ENCODE assay signal across 15 cellular contexts in genomic region chr14:49939884-49940510, GRCh38. TPM values are rescaled to one million over a fixed set of nuclear protein-coding genes. Genes with fewer than 3 reads are reported as not detected.
DNase-seq lines count a peak whose midpoint lies in the region; ATAC-seq and TF ChIP-seq lines count a peak whose summit lies in the region.
"Had no signal": no experiment of that assay in that cellular context is flagged by ENCODE, and none has a peak within 500 bp of the region (broad histone marks: within the 10 kb centered on the region; RNA-seq: fewer than 3 reads in every experiment).

No MANE protein-coding gene starts in this region.

- no peak for DNase-seq in activated T-cell treated with anti-CD3 and anti-CD28 coated beads, Interleukin-2, amount 50 U/mL, for 4 hours
- DNase-seq in activated T-cell treated with anti-CD3 and anti-CD28 coated beads for 4 hours: no peak
- no peak for DNase-seq in SK-N-MC (ENCODE audit: low read depth, low spot score)
- peak; percentile 10 for DNase-seq in dermis blood vessel endothelial cell
- no peak for DNase-seq in smooth muscle cell (lab: John Stamatoyannopoulos, UW; ENCODE audit: unreplicated experiment)
- DNase-seq in NCI-H2227 (lab: John Stamatoyannopoulos, UW; ENCODE audit: unreplicated experiment): no peak
- DNase-seq in D341Med (ENCODE audit: low spot score): no peak
- DNase-seq in COR-L47 (lab: John Stamatoyannopoulos, UW): no peak
- DNase-seq: DMS79 treated with DMSO at 0.1 percent for 48 hours; foreskin keratinocyte; mucosa of descending colon; NCI-H446; PC-3; stimulated activated CD4-positive, alpha-beta T cell treated with anti-CD3 and anti-CD28 coated beads, Interleukin-1b, Interleukin-23, amount 100 ng/mL, for 48 hours; T1000 had no signal

- H3K9ac ChIP-seq in SK-N-MC (ENCODE audit: insufficient read length) (peak overlapping the region; percentile 30), smooth muscle cell (ENCODE audit: low read depth) (no peak overlapping the region)

- WGBS in smooth muscle cell (ENCODE audit: low lambda C conversion rate): 80% methylated on average over 6 of the region's 6 CpGs

- no peaks in the 10 kb centered on the region for H3K27me3 ChIP-seq in smooth muscle cell (ENCODE audit: low read depth)
- H3K27me3 ChIP-seq: foreskin keratinocyte had no signal

- no peak for TF ChIP-seq CTCF in smooth muscle cell (IDR thresholded peaks at IDR 0.05; ENCODE audit: borderline replicate concordance, insufficient read depth, poor library complexity, severe bottlenecking)

- peak overlapping the region; percentile 45 for H3K4me2 ChIP-seq in smooth muscle cell

- no peaks in the 10 kb centered on the region for H4K20me1 ChIP-seq in smooth muscle cell (ENCODE audit: low read depth)

- peaks cover 25% of the 10 kb centered on the region for H3K9me3 Mint-ChIP-seq in activated T-cell treated with anti-CD3 and anti-CD28 coated beads, Interleukin-2, amount 50 U/mL, for 4 hours

- H3K27ac ChIP-seq in SK-N-MC: peak overlapping the region; percentile 86
- H3K27ac ChIP-seq in smooth muscle cell (ENCODE audit: low read depth): peak overlapping the region; percentile 24
- H3K27ac ChIP-seq: foreskin keratinocyte had no signal

- H3K36me3 ChIP-seq in SK-N-MC (ENCODE audit: insufficient read depth, low read length): no peaks in the 10 kb centered on the region
- no peaks in the 10 kb centered on the region for H3K36me3 ChIP-seq in smooth muscle cell (ENCODE audit: low read depth)

- no peaks in the 10 kb centered on the region for H3F3A ChIP-seq in smooth muscle cell (ENCODE audit: low read depth)

- peaks cover 8% of the 10 kb centered on the region for H3K36me3 Mint-ChIP-seq in activated T-cell treated with anti-CD3 and anti-CD28 coated beads, Interleukin-2, amount 50 U/mL, for 4 hours (ENCODE audit: insufficient read depth)

- no peak overlapping the region for H2AFZ ChIP-seq in smooth muscle cell (ENCODE audit: low read depth)

- ATAC-seq in activated T-cell treated with anti-CD3 and anti-CD28 coated beads, Interleukin-2, amount 50 U/mL, for 4 hours: no peak
- ATAC-seq: foreskin keratinocyte had no signal

- H3K4me3 ChIP-seq in SK-N-MC (peak overlapping the region; percentile 52), smooth muscle cell (no peak overlapping the region)
- H3K4me3 ChIP-seq: mucosa of descending colon had no signal

- H3K4me1 Mint-ChIP-seq in activated T-cell treated with anti-CD3 and anti-CD28 coated beads, Interleukin-2, amount 50 U/mL, for 4 hours (ENCODE audit: low read depth): peaks cover 53% of the 10 kb centered on the region

- no peaks in the 10 kb centered on the region for H3K79me2 ChIP-seq in smooth muscle cell (ENCODE audit: low read depth)

- H3K4me1 ChIP-seq in smooth muscle cell (ENCODE audit: low read depth): peaks cover 8% of the 10 kb centered on the region

- no peaks in the 10 kb centered on the region for H3K27me3 Mint-ChIP-seq in activated T-cell treated with anti-CD3 and anti-CD28 coated beads, Interleukin-2, amount 50 U/mL, for 4 hours (ENCODE audit: low read depth)

- peak overlapping the region; percentile 33 for H3K4me3 Mint-ChIP-seq in activated T-cell treated with anti-CD3 and anti-CD28 coated beads, Interleukin-2, amount 50 U/mL, for 4 hours

- no peaks in the 10 kb centered on the region for H3K9me3 ChIP-seq in SK-N-MC (ENCODE audit: low read depth, low read length)
- no peaks in the 10 kb centered on the region for H3K9me3 ChIP-seq in smooth muscle cell (replicated peaks; ENCODE audit: low read depth)
- H3K9me3 ChIP-seq: mucosa of descending colon had no signal

RNA-seq across cellular contexts. Expression of gene ARF6, which starts 47.1 kb away (rescaled TPM):
- 100 to 1,000 TPM; 134 to 148 (median 143) TPM for total RNA-seq in activated T-cell treated with anti-CD3 and anti-CD28 coated beads, Interleukin-2, amount 50 U/mL, for 4 hours
- total RNA-seq in dermis blood vessel endothelial cell: 64.7 and 66.6 TPM in 2 replicates
- total RNA-seq in smooth muscle cell: 64.8 and 68.7 TPM in 2 replicates
- polyA plus RNA-seq in smooth muscle cell: 59.8 and 73.6 TPM in 2 replicates
